In the genomic region with DNA sequence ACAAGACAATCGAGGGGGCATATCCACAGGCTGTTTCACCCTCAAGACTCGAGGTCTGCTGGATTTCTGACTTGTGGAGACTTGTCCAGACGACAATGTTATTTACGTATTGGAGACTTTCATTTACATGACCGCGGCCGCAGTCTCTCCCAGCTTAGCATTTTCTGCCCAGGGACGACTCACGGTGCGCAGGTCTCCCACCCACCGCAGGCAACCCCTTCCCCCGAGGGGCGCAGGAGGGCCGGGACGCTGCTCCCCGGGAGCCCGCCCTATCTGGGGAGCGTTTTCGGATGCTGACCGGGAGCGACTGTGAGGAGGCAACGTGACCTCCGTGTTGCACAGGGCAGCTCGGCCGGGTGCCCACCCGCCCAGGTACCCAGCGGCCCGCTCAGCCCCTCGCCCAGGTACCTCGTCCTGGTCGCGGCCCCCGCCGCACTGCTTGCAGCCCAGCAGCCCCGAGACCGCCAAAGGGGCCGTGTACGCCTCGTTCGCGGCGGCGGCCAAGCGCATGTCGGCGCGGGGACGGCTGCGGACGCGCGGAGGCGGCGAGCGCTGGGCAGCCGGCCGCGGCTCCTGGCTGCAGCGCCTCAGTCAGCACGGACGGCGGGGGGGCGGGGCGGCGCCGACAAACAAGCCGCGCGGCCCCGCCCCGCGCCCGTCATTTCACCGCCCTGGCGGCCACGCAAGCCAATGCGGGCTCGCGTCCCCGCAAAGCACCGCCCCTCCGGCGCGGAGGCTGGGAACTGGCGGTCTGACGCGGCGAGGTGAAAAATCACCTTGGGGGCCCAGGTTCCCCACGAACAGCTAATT, we compare ENCODE assay signal across 1 cellular context.
TF ChIP-seq lines count a peak whose summit lies in the region.

No MANE protein-coding gene starts in this region.

TF ChIP-seq in K562, 482 proteins besides CTCF, POLR2A, EP300 and RAD21 (continued from another document and continues in another):
- TF ChIP-seq, protein P1, sequence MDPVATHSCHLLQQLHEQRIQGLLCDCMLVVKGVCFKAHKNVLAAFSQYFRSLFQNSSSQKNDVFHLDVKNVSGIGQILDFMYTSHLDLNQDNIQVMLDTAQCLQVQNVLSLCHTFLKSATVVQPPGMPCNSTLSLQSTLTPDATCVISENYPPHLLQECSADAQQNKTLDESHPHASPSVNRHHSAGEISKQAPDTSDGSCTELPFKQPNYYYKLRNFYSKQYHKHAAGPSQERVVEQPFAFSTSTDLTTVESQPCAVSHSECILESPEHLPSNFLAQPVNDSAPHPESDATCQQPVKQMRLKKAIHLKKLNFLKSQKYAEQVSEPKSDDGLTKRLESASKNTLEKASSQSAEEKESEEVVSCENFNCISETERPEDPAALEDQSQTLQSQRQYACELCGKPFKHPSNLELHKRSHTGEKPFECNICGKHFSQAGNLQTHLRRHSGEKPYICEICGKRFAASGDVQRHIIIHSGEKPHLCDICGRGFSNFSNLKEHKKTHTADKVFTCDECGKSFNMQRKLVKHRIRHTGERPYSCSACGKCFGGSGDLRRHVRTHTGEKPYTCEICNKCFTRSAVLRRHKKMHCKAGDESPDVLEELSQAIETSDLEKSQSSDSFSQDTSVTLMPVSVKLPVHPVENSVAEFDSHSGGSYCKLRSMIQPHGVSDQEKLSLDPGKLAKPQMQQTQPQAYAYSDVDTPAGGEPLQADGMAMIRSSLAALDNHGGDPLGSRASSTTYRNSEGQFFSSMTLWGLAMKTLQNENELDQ (CRISPR knock-in tag; IDR thresholded peaks at IDR 0.05; ENCODE audit: borderline replicate concordance), result 0 out of 2 replicates have a peak, but pooled peaks have one; percentile 80
- TF ChIP-seq STAG1 (CRISPR knock-in tag; IDR thresholded peaks at IDR 0.05; ENCODE audit: borderline replicate concordance) (peak; percentile 9; the same call in 1 of the 2 replicates), ZBTB7A (IDR thresholded peaks at IDR 0.05; ENCODE audit: borderline replicate concordance, control insufficient read depth, low read depth, low read length) (peak; percentile 43; the same call in 1 of the 2 replicates), NONO (IDR thresholded peaks at IDR 0.05; ENCODE audit: low read depth in 2 of 2, low read length in 1 of 2) (peak; percentile 26 to 82; a peak in 3 of 4 replicates), NRF1 (conservative IDR thresholded peaks at IDR 0.05 in 1 of 2, IDR thresholded peaks at IDR 0.05 in 1 of 2) (peak; percentile 57 to 74; a peak in 3 of 4 replicates), ZNF143 (CRISPR knock-in tag; IDR thresholded peaks at IDR 0.05) (peak; percentile 36; the same call in 1 of the 2 replicates), SIRT6 (IDR thresholded peaks at IDR 0.05; ENCODE audit: low read depth, low read length) (no peak), TEAD4 (IDR thresholded peaks at IDR 0.05; ENCODE audit: low read length) (no peak), TEAD4 (CRISPR knock-in tag; IDR thresholded peaks at IDR 0.05; ENCODE audit: borderline replicate concordance) (0 out of 2 replicates have a peak, but pooled peaks have one; percentile 67), NR3C1 (CRISPR knock-in tag; IDR thresholded peaks at IDR 0.05) (peak; percentile 70; the same call in 1 of the 2 replicates)
- TF ChIP-seq, protein P2, sequence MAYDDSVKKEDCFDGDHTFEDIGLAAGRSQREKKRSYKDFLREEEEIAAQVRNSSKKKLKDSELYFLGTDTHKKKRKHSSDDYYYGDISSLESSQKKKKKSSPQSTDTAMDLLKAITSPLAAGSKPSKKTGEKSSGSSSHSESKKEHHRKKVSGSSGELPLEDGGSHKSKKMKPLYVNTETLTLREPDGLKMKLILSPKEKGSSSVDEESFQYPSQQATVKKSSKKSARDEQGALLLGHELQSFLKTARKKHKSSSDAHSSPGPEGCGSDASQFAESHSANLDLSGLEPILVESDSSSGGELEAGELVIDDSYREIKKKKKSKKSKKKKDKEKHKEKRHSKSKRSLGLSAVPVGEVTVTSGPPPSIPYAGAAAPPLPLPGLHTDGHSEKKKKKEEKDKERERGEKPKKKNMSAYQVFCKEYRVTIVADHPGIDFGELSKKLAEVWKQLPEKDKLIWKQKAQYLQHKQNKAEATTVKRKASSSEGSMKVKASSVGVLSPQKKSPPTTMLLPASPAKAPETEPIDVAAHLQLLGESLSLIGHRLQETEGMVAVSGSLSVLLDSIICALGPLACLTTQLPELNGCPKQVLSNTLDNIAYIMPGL (CRISPR knock-in tag; IDR thresholded peaks at IDR 0.05), result peak; percentile 71; the same call in 1 of the 2 replicates
- TF ChIP-seq, protein P3, sequence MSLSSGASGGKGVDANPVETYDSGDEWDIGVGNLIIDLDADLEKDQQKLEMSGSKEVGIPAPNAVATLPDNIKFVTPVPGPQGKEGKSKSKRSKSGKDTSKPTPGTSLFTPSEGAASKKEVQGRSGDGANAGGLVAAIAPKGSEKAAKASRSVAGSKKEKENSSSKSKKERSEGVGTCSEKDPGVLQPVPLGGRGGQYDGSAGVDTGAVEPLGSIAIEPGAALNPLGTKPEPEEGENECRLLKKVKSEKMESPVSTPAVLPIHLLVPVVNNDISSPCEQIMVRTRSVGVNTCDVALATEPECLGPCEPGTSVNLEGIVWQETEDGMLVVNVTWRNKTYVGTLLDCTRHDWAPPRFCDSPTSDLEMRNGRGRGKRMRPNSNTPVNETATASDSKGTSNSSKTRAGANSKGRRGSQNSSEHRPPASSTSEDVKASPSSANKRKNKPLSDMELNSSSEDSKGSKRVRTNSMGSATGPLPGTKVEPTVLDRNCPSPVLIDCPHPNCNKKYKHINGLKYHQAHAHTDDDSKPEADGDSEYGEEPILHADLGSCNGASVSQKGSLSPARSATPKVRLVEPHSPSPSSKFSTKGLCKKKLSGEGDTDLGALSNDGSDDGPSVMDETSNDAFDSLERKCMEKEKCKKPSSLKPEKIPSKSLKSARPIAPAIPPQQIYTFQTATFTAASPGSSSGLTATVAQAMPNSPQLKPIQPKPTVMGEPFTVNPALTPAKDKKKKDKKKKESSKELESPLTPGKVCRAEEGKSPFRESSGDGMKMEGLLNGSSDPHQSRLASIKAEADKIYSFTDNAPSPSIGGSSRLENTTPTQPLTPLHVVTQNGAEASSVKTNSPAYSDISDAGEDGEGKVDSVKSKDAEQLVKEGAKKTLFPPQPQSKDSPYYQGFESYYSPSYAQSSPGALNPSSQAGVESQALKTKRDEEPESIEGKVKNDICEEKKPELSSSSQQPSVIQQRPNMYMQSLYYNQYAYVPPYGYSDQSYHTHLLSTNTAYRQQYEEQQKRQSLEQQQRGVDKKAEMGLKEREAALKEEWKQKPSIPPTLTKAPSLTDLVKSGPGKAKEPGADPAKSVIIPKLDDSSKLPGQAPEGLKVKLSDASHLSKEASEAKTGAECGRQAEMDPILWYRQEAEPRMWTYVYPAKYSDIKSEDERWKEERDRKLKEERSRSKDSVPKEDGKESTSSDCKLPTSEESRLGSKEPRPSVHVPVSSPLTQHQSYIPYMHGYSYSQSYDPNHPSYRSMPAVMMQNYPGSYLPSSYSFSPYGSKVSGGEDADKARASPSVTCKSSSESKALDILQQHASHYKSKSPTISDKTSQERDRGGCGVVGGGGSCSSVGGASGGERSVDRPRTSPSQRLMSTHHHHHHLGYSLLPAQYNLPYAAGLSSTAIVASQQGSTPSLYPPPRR (CRISPR knock-in tag; IDR thresholded peaks at IDR 0.05; ENCODE audit: borderline replicate concordance), result 0 out of 2 replicates have a peak, but pooled peaks have one; percentile 71
- TF ChIP-seq, protein P4, sequence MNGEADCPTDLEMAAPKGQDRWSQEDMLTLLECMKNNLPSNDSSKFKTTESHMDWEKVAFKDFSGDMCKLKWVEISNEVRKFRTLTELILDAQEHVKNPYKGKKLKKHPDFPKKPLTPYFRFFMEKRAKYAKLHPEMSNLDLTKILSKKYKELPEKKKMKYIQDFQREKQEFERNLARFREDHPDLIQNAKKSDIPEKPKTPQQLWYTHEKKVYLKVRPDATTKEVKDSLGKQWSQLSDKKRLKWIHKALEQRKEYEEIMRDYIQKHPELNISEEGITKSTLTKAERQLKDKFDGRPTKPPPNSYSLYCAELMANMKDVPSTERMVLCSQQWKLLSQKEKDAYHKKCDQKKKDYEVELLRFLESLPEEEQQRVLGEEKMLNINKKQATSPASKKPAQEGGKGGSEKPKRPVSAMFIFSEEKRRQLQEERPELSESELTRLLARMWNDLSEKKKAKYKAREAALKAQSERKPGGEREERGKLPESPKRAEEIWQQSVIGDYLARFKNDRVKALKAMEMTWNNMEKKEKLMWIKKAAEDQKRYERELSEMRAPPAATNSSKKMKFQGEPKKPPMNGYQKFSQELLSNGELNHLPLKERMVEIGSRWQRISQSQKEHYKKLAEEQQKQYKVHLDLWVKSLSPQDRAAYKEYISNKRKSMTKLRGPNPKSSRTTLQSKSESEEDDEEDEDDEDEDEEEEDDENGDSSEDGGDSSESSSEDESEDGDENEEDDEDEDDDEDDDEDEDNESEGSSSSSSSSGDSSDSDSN (IDR thresholded peaks at IDR 0.05; ENCODE audit: borderline replicate concordance in 1 of 2, low read depth in 2 of 2, low read length in 2 of 2), result peak in 1 of 2 experiments; percentile 43; a peak in 1 of 4 replicates
- TF ChIP-seq, protein P5, sequence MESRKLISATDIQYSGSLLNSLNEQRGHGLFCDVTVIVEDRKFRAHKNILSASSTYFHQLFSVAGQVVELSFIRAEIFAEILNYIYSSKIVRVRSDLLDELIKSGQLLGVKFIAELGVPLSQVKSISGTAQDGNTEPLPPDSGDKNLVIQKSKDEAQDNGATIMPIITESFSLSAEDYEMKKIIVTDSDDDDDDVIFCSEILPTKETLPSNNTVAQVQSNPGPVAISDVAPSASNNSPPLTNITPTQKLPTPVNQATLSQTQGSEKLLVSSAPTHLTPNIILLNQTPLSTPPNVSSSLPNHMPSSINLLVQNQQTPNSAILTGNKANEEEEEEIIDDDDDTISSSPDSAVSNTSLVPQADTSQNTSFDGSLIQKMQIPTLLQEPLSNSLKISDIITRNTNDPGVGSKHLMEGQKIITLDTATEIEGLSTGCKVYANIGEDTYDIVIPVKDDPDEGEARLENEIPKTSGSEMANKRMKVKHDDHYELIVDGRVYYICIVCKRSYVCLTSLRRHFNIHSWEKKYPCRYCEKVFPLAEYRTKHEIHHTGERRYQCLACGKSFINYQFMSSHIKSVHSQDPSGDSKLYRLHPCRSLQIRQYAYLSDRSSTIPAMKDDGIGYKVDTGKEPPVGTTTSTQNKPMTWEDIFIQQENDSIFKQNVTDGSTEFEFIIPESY (CRISPR knock-in tag; IDR thresholded peaks at IDR 0.05), result peak; percentile 36
- TF ChIP-seq, protein P6, sequence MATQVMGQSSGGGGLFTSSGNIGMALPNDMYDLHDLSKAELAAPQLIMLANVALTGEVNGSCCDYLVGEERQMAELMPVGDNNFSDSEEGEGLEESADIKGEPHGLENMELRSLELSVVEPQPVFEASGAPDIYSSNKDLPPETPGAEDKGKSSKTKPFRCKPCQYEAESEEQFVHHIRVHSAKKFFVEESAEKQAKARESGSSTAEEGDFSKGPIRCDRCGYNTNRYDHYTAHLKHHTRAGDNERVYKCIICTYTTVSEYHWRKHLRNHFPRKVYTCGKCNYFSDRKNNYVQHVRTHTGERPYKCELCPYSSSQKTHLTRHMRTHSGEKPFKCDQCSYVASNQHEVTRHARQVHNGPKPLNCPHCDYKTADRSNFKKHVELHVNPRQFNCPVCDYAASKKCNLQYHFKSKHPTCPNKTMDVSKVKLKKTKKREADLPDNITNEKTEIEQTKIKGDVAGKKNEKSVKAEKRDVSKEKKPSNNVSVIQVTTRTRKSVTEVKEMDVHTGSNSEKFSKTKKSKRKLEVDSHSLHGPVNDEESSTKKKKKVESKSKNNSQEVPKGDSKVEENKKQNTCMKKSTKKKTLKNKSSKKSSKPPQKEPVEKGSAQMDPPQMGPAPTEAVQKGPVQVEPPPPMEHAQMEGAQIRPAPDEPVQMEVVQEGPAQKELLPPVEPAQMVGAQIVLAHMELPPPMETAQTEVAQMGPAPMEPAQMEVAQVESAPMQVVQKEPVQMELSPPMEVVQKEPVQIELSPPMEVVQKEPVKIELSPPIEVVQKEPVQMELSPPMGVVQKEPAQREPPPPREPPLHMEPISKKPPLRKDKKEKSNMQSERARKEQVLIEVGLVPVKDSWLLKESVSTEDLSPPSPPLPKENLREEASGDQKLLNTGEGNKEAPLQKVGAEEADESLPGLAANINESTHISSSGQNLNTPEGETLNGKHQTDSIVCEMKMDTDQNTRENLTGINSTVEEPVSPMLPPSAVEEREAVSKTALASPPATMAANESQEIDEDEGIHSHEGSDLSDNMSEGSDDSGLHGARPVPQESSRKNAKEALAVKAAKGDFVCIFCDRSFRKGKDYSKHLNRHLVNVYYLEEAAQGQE (CRISPR knock-in tag; IDR thresholded peaks at IDR 0.05; ENCODE audit: low read depth), result 0 out of 2 replicates have a peak, but pooled peaks have one; percentile 45
- TF ChIP-seq, protein P7, sequence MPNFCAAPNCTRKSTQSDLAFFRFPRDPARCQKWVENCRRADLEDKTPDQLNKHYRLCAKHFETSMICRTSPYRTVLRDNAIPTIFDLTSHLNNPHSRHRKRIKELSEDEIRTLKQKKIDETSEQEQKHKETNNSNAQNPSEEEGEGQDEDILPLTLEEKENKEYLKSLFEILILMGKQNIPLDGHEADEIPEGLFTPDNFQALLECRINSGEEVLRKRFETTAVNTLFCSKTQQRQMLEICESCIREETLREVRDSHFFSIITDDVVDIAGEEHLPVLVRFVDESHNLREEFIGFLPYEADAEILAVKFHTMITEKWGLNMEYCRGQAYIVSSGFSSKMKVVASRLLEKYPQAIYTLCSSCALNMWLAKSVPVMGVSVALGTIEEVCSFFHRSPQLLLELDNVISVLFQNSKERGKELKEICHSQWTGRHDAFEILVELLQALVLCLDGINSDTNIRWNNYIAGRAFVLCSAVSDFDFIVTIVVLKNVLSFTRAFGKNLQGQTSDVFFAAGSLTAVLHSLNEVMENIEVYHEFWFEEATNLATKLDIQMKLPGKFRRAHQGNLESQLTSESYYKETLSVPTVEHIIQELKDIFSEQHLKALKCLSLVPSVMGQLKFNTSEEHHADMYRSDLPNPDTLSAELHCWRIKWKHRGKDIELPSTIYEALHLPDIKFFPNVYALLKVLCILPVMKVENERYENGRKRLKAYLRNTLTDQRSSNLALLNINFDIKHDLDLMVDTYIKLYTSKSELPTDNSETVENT (CRISPR knock-in tag; IDR thresholded peaks at IDR 0.05), result peak; percentile 14; the same call in 1 of the 2 replicates
- TF ChIP-seq, protein P8, sequence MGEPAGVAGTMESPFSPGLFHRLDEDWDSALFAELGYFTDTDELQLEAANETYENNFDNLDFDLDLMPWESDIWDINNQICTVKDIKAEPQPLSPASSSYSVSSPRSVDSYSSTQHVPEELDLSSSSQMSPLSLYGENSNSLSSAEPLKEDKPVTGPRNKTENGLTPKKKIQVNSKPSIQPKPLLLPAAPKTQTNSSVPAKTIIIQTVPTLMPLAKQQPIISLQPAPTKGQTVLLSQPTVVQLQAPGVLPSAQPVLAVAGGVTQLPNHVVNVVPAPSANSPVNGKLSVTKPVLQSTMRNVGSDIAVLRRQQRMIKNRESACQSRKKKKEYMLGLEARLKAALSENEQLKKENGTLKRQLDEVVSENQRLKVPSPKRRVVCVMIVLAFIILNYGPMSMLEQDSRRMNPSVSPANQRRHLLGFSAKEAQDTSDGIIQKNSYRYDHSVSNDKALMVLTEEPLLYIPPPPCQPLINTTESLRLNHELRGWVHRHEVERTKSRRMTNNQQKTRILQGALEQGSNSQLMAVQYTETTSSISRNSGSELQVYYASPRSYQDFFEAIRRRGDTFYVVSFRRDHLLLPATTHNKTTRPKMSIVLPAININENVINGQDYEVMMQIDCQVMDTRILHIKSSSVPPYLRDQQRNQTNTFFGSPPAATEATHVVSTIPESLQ (CRISPR knock-in tag; IDR thresholded peaks at IDR 0.05), result 0 out of 2 replicates have a peak, but pooled peaks have one; percentile 28
- TF ChIP-seq, protein P9, sequence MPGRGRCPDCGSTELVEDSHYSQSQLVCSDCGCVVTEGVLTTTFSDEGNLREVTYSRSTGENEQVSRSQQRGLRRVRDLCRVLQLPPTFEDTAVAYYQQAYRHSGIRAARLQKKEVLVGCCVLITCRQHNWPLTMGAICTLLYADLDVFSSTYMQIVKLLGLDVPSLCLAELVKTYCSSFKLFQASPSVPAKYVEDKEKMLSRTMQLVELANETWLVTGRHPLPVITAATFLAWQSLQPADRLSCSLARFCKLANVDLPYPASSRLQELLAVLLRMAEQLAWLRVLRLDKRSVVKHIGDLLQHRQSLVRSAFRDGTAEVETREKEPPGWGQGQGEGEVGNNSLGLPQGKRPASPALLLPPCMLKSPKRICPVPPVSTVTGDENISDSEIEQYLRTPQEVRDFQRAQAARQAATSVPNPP (IDR thresholded peaks at IDR 0.05; ENCODE audit: borderline replicate concordance, insufficient read depth, insufficient read length), result no peak
